Comparison of ENCODE assay signal across 9 cellular contexts in the genomic region with DNA sequence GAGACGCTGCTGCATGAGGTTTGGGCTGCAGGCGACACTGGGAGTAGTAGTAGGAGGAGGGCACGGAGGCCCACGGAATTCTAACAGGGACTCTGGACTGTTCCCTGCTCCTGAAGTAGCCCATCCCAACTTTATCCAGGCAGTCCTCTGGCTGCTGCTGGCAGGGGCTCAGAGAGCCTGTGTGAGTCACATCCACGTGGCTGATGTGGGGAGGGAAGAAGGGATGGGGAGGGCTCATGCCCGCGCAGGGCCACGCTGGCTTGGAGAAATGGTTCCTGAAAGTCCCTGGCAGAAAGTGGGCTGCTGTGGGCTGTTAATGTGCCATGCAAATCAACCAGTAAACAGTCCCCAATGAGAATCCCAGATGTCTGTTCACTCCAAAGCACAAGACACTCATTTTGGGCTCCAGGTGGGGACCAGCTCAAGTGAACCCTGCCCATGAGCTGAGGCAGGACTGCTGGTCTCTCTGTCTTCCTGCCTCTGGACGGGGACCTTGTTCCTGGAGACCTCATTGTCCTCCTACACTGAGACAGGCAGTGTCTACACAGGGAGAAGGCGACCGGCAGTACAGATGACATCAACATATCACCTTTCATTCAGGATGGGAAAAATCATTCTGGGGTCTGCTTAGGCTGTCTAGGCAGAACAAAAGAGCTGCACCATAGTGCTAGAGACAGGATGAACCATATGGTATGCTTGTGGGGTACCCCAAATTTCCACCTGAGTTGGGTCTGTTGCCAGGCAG. TPM values are rescaled to one million over a fixed set of nuclear protein-coding genes. Genes with fewer than 3 reads are reported as not detected.
A peak's percentile ranks its signal among the peaks of the same experiment; 100 is the strongest.
DNase-seq lines count a peak whose midpoint lies in the region; ATAC-seq, FAIRE-seq and TF ChIP-seq lines count a peak whose summit lies in the region.
"Had no signal": no experiment of that assay in that cellular context is flagged by ENCODE, and none has a peak within 500 bp of the region (broad histone marks: within the 10 kb centered on the region; RNA-seq: fewer than 3 reads in every experiment).

No MANE protein-coding gene starts in this region.

- H3K36me3 ChIP-seq in endodermal cell (ENCODE audit: control insufficient read depth, insufficient read depth, low read length), result no peaks in the 10 kb centered on the region

- no peak overlapping the region for H3K4me3 Mint-ChIP-seq in endodermal cell

- H3K9me3 Mint-ChIP-seq in endodermal cell, result peaks cover 31% of the 10 kb centered on the region

- H3K9me3 ChIP-seq in endodermal cell (ENCODE audit: control insufficient read depth, low read length), result peaks cover 12% of the 10 kb centered on the region

- H3K4me1 ChIP-seq in endodermal cell (ENCODE audit: control insufficient read depth, insufficient read depth, low read length), result no peaks in the 10 kb centered on the region

- no peaks in the 10 kb centered on the region for H3K27me3 ChIP-seq in endodermal cell (ENCODE audit: control insufficient read depth, insufficient read depth, low read length, poor library complexity, severe bottlenecking)

- H3K27me3 Mint-ChIP-seq in endodermal cell (ENCODE audit: insufficient read depth), result peaks cover 8% of the 10 kb centered on the region

- in situ Hi-C loops in SK-MEL-5 (cut with HindIII; ENCODE audit: low pct_unique_long_range_greater_than_20kb, low sequenced_read_pairs), result no loop called here

- peaks cover under 1% of the 10 kb centered on the region for H3K4me1 Mint-ChIP-seq in endodermal cell

- H3K9ac ChIP-seq in endodermal cell (ENCODE audit: extremely low read depth, low read length, poor library complexity, severe bottlenecking), result no peak overlapping the region

- no peak overlapping the region for H3K4me3 ChIP-seq in AG10803 (ENCODE audit: low read length)
- H3K4me3 ChIP-seq in endodermal cell (ENCODE audit: low read length), result no peak overlapping the region

- WGBS in endodermal cell (ENCODE audit: insufficient coverage in 1 of 2, insufficient read length in 1 of 2), 2 experiments, result 83% methylated on average over 11 of the region's 11 CpGs; no CpG with 5 or more reads in 1 of the 2 experiments

- H3K36me3 Mint-ChIP-seq in endodermal cell (ENCODE audit: low read depth), result peaks cover 2% of the 10 kb centered on the region

- no peak for FAIRE-seq in frontal cortex (lab: Jason Lieb, UNC)

- no peak overlapping the region for H3K27ac Mint-ChIP-seq in endodermal cell

- TF ChIP-seq CTCF in AG10803 (conservative IDR thresholded peaks at IDR 0.05; ENCODE audit: low read length) (no peak), endodermal cell (conservative IDR thresholded peaks at IDR 0.05) (no peak)

- H3K27ac ChIP-seq in endodermal cell (ENCODE audit: low read depth, low read length), result no peak overlapping the region
- H3K27ac ChIP-seq: HL-60 had no signal

- ATAC-seq in GM18870 (IDR thresholded peaks at IDR 0.05; ENCODE audit: unreplicated experiment), result no peak

- peak; percentile 80 for DNase-seq in AG10803 (ENCODE audit: low read depth)
- peak; percentile 41 for DNase-seq in SK-MEL-5 (ENCODE audit: low read depth, low spot score)
- DNase-seq in frontal cortex (ENCODE audit: low spot score in 2 of 2), result peak; percentile 14 to 45
- DNase-seq in nucleus accumbens (lab: John Stamatoyannopoulos, UW), result peak in 53 of 56 donors; percentile 7 to 93 (median 59)
- no peak for DNase-seq in DMS79 treated with DMSO at 0.1 percent for 48 hours (lab: John Stamatoyannopoulos, UW)
- no peak for DNase-seq in activated gamma-delta T cell treated with Interleukin-2 at 50 U/mL for 16 hours
- DNase-seq in endodermal cell, result no peak

RNA-seq across cellular contexts. Expression of a gene that starts 57.7 kb away (rescaled TPM):
- 0.16 TPM in 2 replicates for total RNA-seq in SK-MEL-5 (2014; rRNA removed; shearing (Covaris generic))
- polyA plus RNA-seq in SK-MEL-5 (2015; cell fraction: cytosol; rRNA removed), result 0.73 and 1.1 TPM in 2 replicates
- polyA plus RNA-seq in SK-MEL-5 (2015; cell fraction: nucleus; rRNA removed), result 0.17 and 0.70 TPM in 2 replicates
- total RNA-seq in frontal cortex (1.6 TPM), endodermal cell (1 to 10 TPM; 2.9 to 4.8 TPM)
- polyA plus RNA-seq in endodermal cell (2013, experiment 1 of 2), result 2.4 TPM
- 1.4 TPM for polyA plus RNA-seq in endodermal cell (2013, experiment 2 of 2)

Comparison
In these comparisons a context has a peak if more than half of its experiments do, and no peak if none do; other contexts are left out.
1. DNase-seq: peak in AG10803 (single experiment), SK-MEL-5 (single experiment), frontal cortex (2 of 2) and nucleus accumbens (53 of 56); none in DMS79 treated with DMSO at 0.1 percent for 48 hours (single experiment), activated gamma-delta T cell treated with Interleukin-2 at 50 U/mL for 16 hours (single experiment) and endodermal cell (single experiment).